Comparison of ENCODE assay signal across 22 cellular contexts in the genomic region with DNA sequence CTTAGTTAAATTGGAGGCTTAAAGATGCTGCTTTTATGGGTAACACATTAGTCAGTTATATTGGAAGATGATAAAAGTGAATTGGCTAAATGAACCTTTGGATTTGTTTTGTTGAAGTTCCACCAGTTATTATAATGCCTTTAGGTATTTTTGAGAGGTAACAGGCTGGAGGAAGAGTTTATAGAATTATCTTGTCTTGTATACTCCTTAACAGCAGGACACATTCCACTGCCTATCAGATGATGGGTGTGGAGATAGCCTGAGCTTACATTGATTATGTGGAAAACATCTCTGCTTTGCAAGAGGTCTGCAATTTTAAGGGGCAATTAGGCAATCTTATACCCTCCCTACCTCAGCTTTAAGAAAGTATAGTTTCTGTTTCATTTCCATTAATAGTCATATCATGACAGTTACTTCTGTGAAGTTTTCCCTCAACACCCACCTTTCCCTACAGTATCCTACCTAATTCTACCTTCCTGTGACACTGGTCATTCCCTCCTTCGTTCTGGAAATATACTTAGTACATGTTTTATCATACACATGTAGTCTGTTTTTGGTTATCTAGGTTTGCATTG.
"Had no signal": no experiment of that assay in that cellular context is flagged by ENCODE, and none has a peak within 500 bp of the region (broad histone marks: within the 10 kb centered on the region; RNA-seq: fewer than 3 reads in every experiment).

No MANE protein-coding gene starts in this region.

- ATAC-seq: Right ventricle myocardium inferior, SK-N-SH treated with all-trans-retinoic acid at 6 μM for 48 hours had no signal

- H3K4me2 ChIP-seq: PC-9 had no signal

- H3K27ac ChIP-seq: PC-9, Peyer's patch, SJCRH30 had no signal

- H3K9me3 ChIP-seq: Peyer's patch, SJCRH30 had no signal

- H3K4me3 ChIP-seq: PC-9, Peyer's patch, SJCRH30 had no signal

- H3K36me3 ChIP-seq: Peyer's patch, SJCRH30 had no signal

- H3K27me3 ChIP-seq: Peyer's patch, SJCRH30 had no signal

- H3K4me1 ChIP-seq: Peyer's patch, SJCRH30 had no signal

- DNase-seq: Kasumi-1; KG1; MV-4-11; NCI-H1048; NCI-H1105; NCI-H1417; NCI-H1436 treated with DMSO at 0.1 percent for 48 hours; NCI-H1694; NCI-H187 treated with DMSO at 0.1 percent for 48 hours; NCI-H2029 treated with DMSO at 0.1 percent for 48 hours; NCI-H2107; NCI-H2227 treated with DMSO at 0.1 percent for 48 hours; NCI-H524; NCI-H69; NCI-H774; NK-92 treated with Interleukin-12 subunit alpha and Interleukin-12 subunit beta, amount 100 ng/mL, for 24 hours; PC-9; Peyer's patch; SHP77 treated with DMSO at 0.1 percent for 48 hours; SJCRH30 had no signal

- H2AFZ ChIP-seq: PC-9 had no signal
